ENCODE assay signal across 17 cellular contexts in the genomic region with DNA sequence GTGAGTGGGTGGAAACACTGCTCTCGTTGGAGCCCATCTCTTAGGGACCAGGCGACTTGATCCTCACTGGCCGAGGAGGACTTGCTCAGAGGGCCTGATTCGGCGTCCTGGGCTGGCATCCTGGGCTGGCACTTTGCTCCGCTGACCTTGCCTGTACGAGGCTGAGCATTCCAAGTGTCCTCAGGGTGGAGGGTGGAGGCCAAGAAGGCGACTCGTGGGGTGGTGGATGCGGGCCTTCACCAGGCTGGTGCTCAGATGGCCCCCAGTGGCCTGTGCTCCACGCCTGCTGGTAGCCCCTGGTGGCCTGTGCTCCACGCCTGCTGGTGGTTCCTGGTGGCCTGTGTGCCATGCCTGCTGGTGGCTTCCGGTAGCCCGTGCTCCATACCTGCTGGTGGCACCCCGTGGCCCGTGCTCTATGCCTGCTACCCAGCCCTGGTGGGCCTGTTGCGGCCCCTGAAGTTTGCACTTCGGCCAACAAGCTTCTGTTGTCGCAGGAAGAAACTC. TPM values are rescaled to one million over a fixed set of nuclear protein-coding genes. Genes with fewer than 3 reads are reported as not detected.
DNase-seq lines count a peak whose midpoint lies in the region; TF ChIP-seq lines count a peak whose summit lies in the region.
"Had no signal": no experiment of that assay in that cellular context is flagged by ENCODE, and none has a peak within 500 bp of the region (broad histone marks: within the 10 kb centered on the region; RNA-seq: fewer than 3 reads in every experiment).

No MANE protein-coding gene starts in this region.

- H3K4me1 Mint-ChIP-seq in H9 = peaks cover 19 to 30% of the 10 kb centered on the region in 2 experiments
- peaks cover 13% of the 10 kb centered on the region for H3K4me1 Mint-ChIP-seq in nephron progenitor cell
- peaks cover 31 to 62% (median 43%) of the 10 kb centered on the region in 3 donors for H3K4me1 Mint-ChIP-seq in CD8-positive, alpha-beta memory T cell

- H3K23ac ChIP-seq in H9 (ENCODE audit: insufficient read length, low read depth, low read length) = no peak overlapping the region

- no peak overlapping the region for H3K4me3 ChIP-seq in CD8-positive, alpha-beta memory T cell (ENCODE audit: low read length)
- H3K4me3 ChIP-seq: GM23338, HAP-1 had no signal

- H3K9ac ChIP-seq in H9 (ENCODE audit: extremely low read depth, insufficient read length, low read length) = no peak overlapping the region
- H3K9ac ChIP-seq: KMS-11 had no signal

- TF ChIP-seq CTCF in H9 (conservative IDR thresholded peaks at IDR 0.05) (no peak), nephron progenitor cell (IDR thresholded peaks at IDR 0.05) (no peak)

- H4K20me1 ChIP-seq in H9 (ENCODE audit: control insufficient read depth, insufficient read depth, insufficient read length) = peaks cover under 1% of the 10 kb centered on the region

- no peak overlapping the region for H3K18ac ChIP-seq in H9 (ENCODE audit: insufficient read length, low read depth, low read length)

- no peak overlapping the region for H3K27ac ChIP-seq in H9 (ENCODE audit: insufficient read length, low read depth, low read length)
- no peak overlapping the region for H3K27ac ChIP-seq in CD8-positive, alpha-beta memory T cell (ENCODE audit: low read depth, low read length)
- H3K27ac ChIP-seq: KMS-11 had no signal

- H3K79me2 ChIP-seq in H9 (ENCODE audit: insufficient read depth, low read length) = peaks cover 10% of the 10 kb centered on the region; the same call in 1 of the 2 replicates

- H3K36me3 Mint-ChIP-seq in H9 (ENCODE audit: insufficient read depth in 1 of 3, low read depth in 3 of 3) (no peaks in the 10 kb centered on the region), nephron progenitor cell (ENCODE audit: low read depth) (no peaks in the 10 kb centered on the region)
- peaks cover 0 to 4% (median 0%) of the 10 kb centered on the region in 3 donors for H3K36me3 Mint-ChIP-seq in CD8-positive, alpha-beta memory T cell
- H3K36me3 Mint-ChIP-seq: CD4-positive, CD25-positive, alpha-beta regulatory T cell had no signal

- H3K27me3 Mint-ChIP-seq in H9 (ENCODE audit: low read depth) = no peaks in the 10 kb centered on the region
- H3K27me3 Mint-ChIP-seq in nephron progenitor cell (ENCODE audit: low read depth, poor library complexity) = no peaks in the 10 kb centered on the region
- no peaks in the 10 kb centered on the region for H3K27me3 Mint-ChIP-seq in CD8-positive, alpha-beta memory T cell
- H3K27me3 Mint-ChIP-seq: CD4-positive, CD25-positive, alpha-beta regulatory T cell had no signal

- H3K14ac ChIP-seq in H9 (ENCODE audit: insufficient read depth, low read length) = no peak overlapping the region

- no peaks in the 10 kb centered on the region for H3K79me1 ChIP-seq in H9 (ENCODE audit: insufficient read depth, low read depth, low read length, poor library complexity, severe bottlenecking)

- DNase-seq in H9 (peak; percentile 26), ecto neural progenitor cell (ENCODE audit: low spot score) (peak; percentile 46), nephron progenitor cell (no peak), Kasumi-1 (lab: John Stamatoyannopoulos, UW) (no peak), NCI-H2196 treated with DMSO at 0.1 percent for 48 hours (lab: John Stamatoyannopoulos, UW; ENCODE audit: unreplicated experiment) (no peak)
- DNase-seq in CD8-positive, alpha-beta memory T cell = no peak
- DNase-seq: ACHN; BE2C; C1 segment of cervical spinal cord; Caco-2; CD4-positive, CD25-positive, alpha-beta regulatory T cell; DMS153; DMS79; GDM1 had no signal

- H3K9me3 ChIP-seq in H9 (ENCODE audit: control insufficient read depth, low read depth, low read length) = no peaks in the 10 kb centered on the region
- no peaks in the 10 kb centered on the region for H3K9me3 ChIP-seq in CD8-positive, alpha-beta memory T cell (ENCODE audit: low read length)
- H3K9me3 ChIP-seq: Caco-2, HAP-1 had no signal

- no peak overlapping the region for H2BK120ac ChIP-seq in H9 (ENCODE audit: low read depth, low read length, poor library complexity, severe bottlenecking)

- no peak overlapping the region for H4K91ac ChIP-seq in H9 (ENCODE audit: insufficient read length, low read depth, low read length)

- H2BK12ac ChIP-seq in H9 (ENCODE audit: insufficient read length, low read depth, low read length) = no peak overlapping the region

- no peaks in the 10 kb centered on the region for H3K9me3 Mint-ChIP-seq in H9
- no peaks in the 10 kb centered on the region for H3K9me3 Mint-ChIP-seq in nephron progenitor cell
- H3K9me3 Mint-ChIP-seq in CD8-positive, alpha-beta memory T cell = no peaks in the 10 kb centered on the region
- H3K9me3 Mint-ChIP-seq: CD4-positive, CD25-positive, alpha-beta regulatory T cell; GM23338 had no signal

- no peak overlapping the region for H4K5ac ChIP-seq in H9 (ENCODE audit: insufficient read length, low read depth, low read length)

- no peak overlapping the region for H3T11ph ChIP-seq in H9 (ENCODE audit: low read length)

- no peak overlapping the region for H2AFZ ChIP-seq in H9 (ENCODE audit: low read length)
- H2AFZ ChIP-seq: GM23338 had no signal

- H3K4me1 ChIP-seq in H9 (ENCODE audit: insufficient read depth, low read length) = no peaks in the 10 kb centered on the region; the same call in 1 of the 2 replicates
- H3K4me1 ChIP-seq in CD8-positive, alpha-beta memory T cell (ENCODE audit: insufficient read depth, low read length) = no peaks in the 10 kb centered on the region
- H3K4me1 ChIP-seq: BE2C, Caco-2, HAP-1 had no signal

- H3K36me3 ChIP-seq in CD8-positive, alpha-beta memory T cell (ENCODE audit: insufficient read depth, low read length) = no peaks in the 10 kb centered on the region
- H3K36me3 ChIP-seq: BE2C, HAP-1 had no signal

- H3K4me2 ChIP-seq in H9 (ENCODE audit: insufficient read depth, insufficient read length, low read length) = no peak overlapping the region
- H3K4me2 ChIP-seq: GM23338, KMS-11 had no signal

- no CpG with 5 or more reads among the region's 19 CpGs for WGBS in H9 (ENCODE audit: extremely low coverage, insufficient read length, low lambda C conversion rate)

- no peaks in the 10 kb centered on the region for H3K23me2 ChIP-seq in H9 (ENCODE audit: insufficient read length, low read depth, low read length, poor library complexity, severe bottlenecking)

- H3K27me3 ChIP-seq in H9 (ENCODE audit: insufficient read depth, low read length) = 0 out of 2 replicates have a peak, but pooled peaks cover 2% of the 10 kb centered on the region
- H3K27me3 ChIP-seq in CD8-positive, alpha-beta memory T cell (ENCODE audit: insufficient read depth, low read length, poor library complexity, severe bottlenecking) = no peaks in the 10 kb centered on the region
- H3K27me3 ChIP-seq: BE2C had no signal

- H3K4me3 Mint-ChIP-seq in H9 = no peak overlapping the region
- H3K4me3 Mint-ChIP-seq in nephron progenitor cell = no peak overlapping the region
- H3K4me3 Mint-ChIP-seq in CD8-positive, alpha-beta memory T cell = no peak overlapping the region
- H3K4me3 Mint-ChIP-seq: CD4-positive, CD25-positive, alpha-beta regulatory T cell; GM23338 had no signal

- no peak overlapping the region for H4K8ac ChIP-seq in H9 (replicated peaks; ENCODE audit: insufficient read length, low read depth, low read length)

- no peak overlapping the region for H2BK20ac ChIP-seq in H9 (ENCODE audit: low read depth, low read length, poor library complexity, severe bottlenecking)

- H2BK5ac ChIP-seq in H9 (ENCODE audit: insufficient read length, low read length) = no peak overlapping the region

- H3K56ac ChIP-seq in H9 (ENCODE audit: insufficient read length, low read depth, low read length) = no peak overlapping the region

- no peak overlapping the region for H3K4ac ChIP-seq in H9 (ENCODE audit: low read depth, low read length)

- no peak overlapping the region for H2AK5ac ChIP-seq in H9 (ENCODE audit: insufficient read length, low read length)

- H3K27ac Mint-ChIP-seq in H9 (peak overlapping the region in 1 of 3 experiments; percentile 52; a peak in 2 of 7 replicates), nephron progenitor cell (peak overlapping the region; percentile 5)
- H3K27ac Mint-ChIP-seq in CD8-positive, alpha-beta memory T cell = no peak overlapping the region
- H3K27ac Mint-ChIP-seq: CD4-positive, CD25-positive, alpha-beta regulatory T cell; GM23338 had no signal

- no peak overlapping the region for H2BK15ac ChIP-seq in H9 (ENCODE audit: low read depth, low read length)

- CTCF ChIA-PET in CD8-positive, alpha-beta memory T cell (lab: Charles Lee) = no interaction called here

- POLR2A ChIA-PET in CD8-positive, alpha-beta memory T cell (lab: Charles Lee) = no interaction called here

RNA-seq across cellular contexts. Expression of a gene that starts 42.9 kb away (rescaled TPM):
- 17.4 and 18.8 TPM in 2 replicates for total RNA-seq in H9 (2021)
- 10 to 100 TPM; 22.4 to 25.0 TPM for total RNA-seq in CD8-positive, alpha-beta memory T cell
- 3.0 TPM for polyA plus RNA-seq in CD8-positive, alpha-beta memory T cell

Comparison
In these comparisons a context has a peak if more than half of its experiments do, and no peak if none do; other contexts are left out.
1. DNase-seq: peak in H9 (single experiment) and ecto neural progenitor cell (single experiment); none in nephron progenitor cell (single experiment), Kasumi-1 (0 of 2), CD8-positive, alpha-beta memory T cell (0 of 5) and NCI-H2196 treated with DMSO at 0.1 percent for 48 hours (single experiment).